Comparison of ENCODE assay signal across 12 cellular contexts in genomic region chr15:71079208-71080044, GRCh38. TPM values are rescaled to one million over a fixed set of nuclear protein-coding genes. Genes with fewer than 3 reads are reported as not detected.
A peak's percentile ranks its signal among the peaks of the same experiment; 100 is the strongest.
DNase-seq lines count a peak whose midpoint lies in the region; ATAC-seq and TF ChIP-seq lines count a peak whose summit lies in the region.
"Had no signal": no experiment of that assay in that cellular context is flagged by ENCODE, and none has a peak within 500 bp of the region (broad histone marks: within the 10 kb centered on the region; RNA-seq: fewer than 3 reads in every experiment).

No MANE protein-coding gene starts in this region.

- H3K27me3 ChIP-seq in heart left ventricle (no peaks in the 10 kb centered on the region), skeletal muscle satellite cell (ENCODE audit: control insufficient read depth, insufficient read depth, low read length) (no peaks in the 10 kb centered on the region)
- H3K27me3 ChIP-seq: heart right ventricle had no signal

- CTCF ChIA-PET in OCI-LY7 (lab: Charles Lee; ENCODE audit: unreplicated experiment) = no interaction called here

- no peak overlapping the region for H2AFZ ChIP-seq in OCI-LY7 (ENCODE audit: low read length)

- H4K20me1 ChIP-seq in OCI-LY7 (ENCODE audit: insufficient read depth, low read length) = no peaks in the 10 kb centered on the region

- no peak for TF ChIP-seq POLR2A in heart left ventricle (IDR thresholded peaks at IDR 0.05)

- peak overlapping the region; percentile 63 for H3K9ac ChIP-seq in skeletal muscle satellite cell (ENCODE audit: low read depth, low read length)

- peaks cover 0 to 34% (median 16%) of the 10 kb centered on the region in 12 donors for H3K4me1 ChIP-seq in heart left ventricle
- H3K4me1 ChIP-seq in skeletal muscle satellite cell (ENCODE audit: control insufficient read depth, insufficient read depth, low read length) = peaks cover 46% of the 10 kb centered on the region
- H3K4me1 ChIP-seq in OCI-LY7 (ENCODE audit: insufficient read depth, low read length, poor library complexity, severe bottlenecking) = no peaks in the 10 kb centered on the region

- H3K27ac ChIP-seq in VCaP (peak overlapping the region; percentile 67), heart left ventricle (no peak overlapping the region), OCI-LY7 (ENCODE audit: low read depth, low read length, poor library complexity, severe bottlenecking) (no peak overlapping the region), substantia nigra (ENCODE audit: low read depth, low read length, poor library complexity, severe bottlenecking) (no peak overlapping the region)

- H3K4me2 ChIP-seq in skeletal muscle satellite cell (ENCODE audit: low read length) (peak overlapping the region; percentile 42), OCI-LY7 (ENCODE audit: low read length) (no peak overlapping the region)

- intact Hi-C loops in heart left ventricle (cut with DNase I) (loop anchor here in 1 of 10 donors (10.0 kb wide), 1 partner anchor 55 kb away; no protein-coding TSS in a partner anchor), OCI-LY7 (cut with micrococcal nuclease; ENCODE audit: unreplicated experiment) (no loop called here)

- H3K36me3 ChIP-seq in heart left ventricle = no peaks in the 10 kb centered on the region
- H3K36me3 ChIP-seq in skeletal muscle satellite cell (ENCODE audit: insufficient read depth, low read length) = no peaks in the 10 kb centered on the region
- no peaks in the 10 kb centered on the region for H3K36me3 ChIP-seq in OCI-LY7 (ENCODE audit: insufficient read depth, low read length)
- H3K36me3 ChIP-seq: heart right ventricle had no signal

- H3K9me2 ChIP-seq in OCI-LY7 (ENCODE audit: insufficient read depth, low read length) = no peaks in the 10 kb centered on the region

- H3K9me3 ChIP-seq in heart left ventricle (peaks cover 0 to 5% (median 0%) of the 10 kb centered on the region in 12 donors), skeletal muscle satellite cell (replicated peaks; ENCODE audit: low read length) (no peaks in the 10 kb centered on the region), OCI-LY7 (ENCODE audit: low read length) (no peaks in the 10 kb centered on the region)

- no peak for TF ChIP-seq CTCF in GM12865 (IDR thresholded peaks at IDR 0.05; ENCODE audit: insufficient read depth, low read depth, low read length, missing control alignments)
- TF ChIP-seq CTCF in VCaP (conservative IDR thresholded peaks at IDR 0.05) = no peak
- no peak for TF ChIP-seq CTCF in heart left ventricle (IDR thresholded peaks at IDR 0.05)
- no peak for TF ChIP-seq CTCF in OCI-LY7 (conservative IDR thresholded peaks at IDR 0.05; ENCODE audit: low read length)

- WGBS in heart left ventricle, 4 donors = 42 to 49% (median 46%) methylated on average over 6 of the region's 6 CpGs

- H3K4me3 ChIP-seq in GM12865 (ENCODE audit: low read depth, low read length) (no peak overlapping the region), heart left ventricle (no peak overlapping the region), skeletal muscle satellite cell (ENCODE audit: low read length) (no peak overlapping the region), OCI-LY7 (ENCODE audit: low read depth, low read length, poor library complexity, severe bottlenecking) (no peak overlapping the region)
- H3K4me3 ChIP-seq: heart right ventricle had no signal

- no peaks in the 10 kb centered on the region for H3K79me2 ChIP-seq in OCI-LY7 (ENCODE audit: insufficient read depth, low read depth, low read length)

- peak in 3 of 4 donors; percentile 6 to 22 (median 20) for ATAC-seq in heart left ventricle
- ATAC-seq in HG02623 (IDR thresholded peaks at IDR 0.05; ENCODE audit: unreplicated experiment) = no peak
- ATAC-seq: activated CD8-positive, alpha-beta memory T cell treated with anti-CD3 and anti-CD28 coated beads, Interleukin-2, amount 10 ng/mL, durations not matched to agents 7 days and 5 days had no signal

- no TSS peak for BruUV-seq in OCI-LY7 (replicated peaks; lab: Mats Ljungman, UMichigan)

- DNase-seq in GM12865 (ENCODE audit: low read depth) (peak; percentile 25), heart left ventricle (peak in 1 of 5 donors; percentile 40), OCI-LY7 (ENCODE audit: low spot score) (no peak), middle frontal gyrus (ENCODE audit: extremely low spot score, low spot score) (no peak), substantia nigra (lab: John Stamatoyannopoulos, UW) (no peak)
- DNase-seq: activated CD8-positive, alpha-beta memory T cell treated with anti-CD3 and anti-CD28 coated beads, Interleukin-2, amount 10 ng/mL, durations not matched to agents 7 days and 5 days; DND-41; NCI-H1436 had no signal

- POLR2A ChIA-PET in OCI-LY7 (lab: Charles Lee) = interaction anchor here (0.5 kb wide), 1 partner anchor 76 kb away, joined by 3 read pairs; no protein-coding TSS in a partner anchor

RNA-seq across cellular contexts. Expression of gene THSD4, which starts 35.8 kb away (rescaled TPM):
- total RNA-seq in heart left ventricle = 100 to 1,000 TPM in 5 of 9 donors, 10 to 100 TPM in 4; 57.4 to 206 (median 104) TPM
- 10 to 100 TPM; 32.6 to 42.4 TPM for polyA plus RNA-seq in heart left ventricle
- total RNA-seq in skeletal muscle satellite cell (2012; rRNA removed) = 13.9 and 19.7 TPM in 2 replicates
- total RNA-seq in OCI-LY7 (2014; rRNA removed; shearing (Covaris generic)) = not detected in 2 replicates
- total RNA-seq in OCI-LY7 (2022) = not detected in 2 replicates
- total RNA-seq: activated CD8-positive, alpha-beta memory T cell treated with anti-CD3 and anti-CD28 coated beads, Interleukin-2, amount 10 ng/mL, durations not matched to agents 7 days and 5 days had no signal

Comparison
In these comparisons a context has a peak if more than half of its experiments do, and no peak if none do; other contexts are left out.
1. RNA of gene THSD4, which starts 35.8 kb away (total RNA-seq): 57.4 to 206 TPM in heart left ventricle; not detected in OCI-LY7; every median in the first group is over 10 times any median in the second.